In the genomic region with DNA sequence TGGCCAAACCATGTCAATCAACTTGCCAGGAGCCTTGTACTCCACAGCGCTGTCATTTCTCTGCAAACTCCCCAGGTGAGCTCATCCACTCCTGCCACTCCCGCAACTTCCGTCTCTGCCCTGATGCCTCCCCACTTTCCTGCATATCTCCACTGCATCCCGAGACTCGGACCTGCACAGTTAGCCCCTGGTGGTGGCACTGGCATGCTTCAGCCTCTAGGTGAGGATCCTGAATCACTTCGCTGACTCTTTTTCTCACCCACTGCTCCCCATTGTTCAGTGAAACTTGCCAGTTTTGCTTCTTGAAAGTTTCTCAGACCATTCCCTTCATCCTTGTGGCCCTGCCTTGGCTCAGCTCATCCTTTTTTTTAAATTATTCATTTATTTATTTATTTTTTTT, we compare ENCODE assay signal across 14 cellular contexts. TPM values are rescaled to one million over a fixed set of nuclear protein-coding genes. Genes with fewer than 3 reads are reported as not detected.
DNase-seq lines count a peak whose midpoint lies in the region; ATAC-seq, FAIRE-seq and TF ChIP-seq lines count a peak whose summit lies in the region.
"Had no signal": no experiment of that assay in that cellular context is flagged by ENCODE, and none has a peak within 500 bp of the region (broad histone marks: within the 10 kb centered on the region; RNA-seq: fewer than 3 reads in every experiment).

No MANE protein-coding gene starts in this region.

- H3K4me1 ChIP-seq in HEK293 (ENCODE audit: control insufficient read depth, insufficient read depth, low read length) (no peaks in the 10 kb centered on the region), HepG2 (ENCODE audit: insufficient read depth, low read length) (peaks cover 14% of the 10 kb centered on the region), adrenal gland (replicated peaks in 1 of 2) (peaks cover 9 to 13% of the 10 kb centered on the region in 2 donors)

- peaks cover 0 to under 1% of the 10 kb centered on the region in 2 experiments; a peak in 1 of 3 replicates for H3K36me3 ChIP-seq in HEK293 (ENCODE audit: control insufficient read depth in 2 of 2, insufficient read depth in 1 of 2, low read length in 2 of 2)
- no peaks in the 10 kb centered on the region for H3K36me3 ChIP-seq in HepG2 (replicated peaks in 1 of 2; ENCODE audit: control insufficient read depth in 1 of 2, insufficient read depth in 2 of 2, low read length in 2 of 2)
- no peaks in the 10 kb centered on the region for H3K36me3 ChIP-seq in adrenal gland (replicated peaks in 1 of 2)
- H3K36me3 ChIP-seq: SJSA1, uterus had no signal

- DNase-seq in Calu3 (peak; percentile 63), astrocyte of the cerebellum (ENCODE audit: low read depth) (no peak), HepG2 (ENCODE audit: low spot score) (peak; percentile 14), cerebellar cortex (ENCODE audit: low spot score) (no peak), activated gamma-delta T cell (lab: John Stamatoyannopoulos, UW) (no peak), adrenal gland (no peak)
- DNase-seq in activated naive CD4-positive, alpha-beta T cell treated with anti-CD3 and anti-CD28 coated beads, Interleukin-2, amount 50 U/mL, for 16 hours: no peak
- DNase-seq: activated CD4-positive, alpha-beta T cell treated with anti-CD3 and anti-CD28 coated beads, Interleukin-2, amount 10 ng/mL, durations not matched to agents 24 days and 14 days; activated naive CD4-positive, alpha-beta T cell treated with anti-CD3 and anti-CD28 coated beads, Interleukin-2, amount 10 ng/mL, durations not matched to agents 7 days and 5 days; effector CD8-positive, alpha-beta T cell; uterus had no signal

- no peak overlapping the region for H3K4me3 ChIP-seq in HEK293 (ENCODE audit: low read depth, low read length)
- no peak overlapping the region for H3K4me3 ChIP-seq in astrocyte of the cerebellum (ENCODE audit: low read depth, low read length)
- H3K4me3 ChIP-seq in HepG2 (replicated peaks in 1 of 3; ENCODE audit: insufficient read depth in 1 of 3, low read depth in 2 of 3, low read length in 3 of 3): no peak overlapping the region
- no peak overlapping the region for H3K4me3 ChIP-seq in adrenal gland
- H3K4me3 ChIP-seq: SJSA1, skin epidermis, uterus had no signal

- 6% methylated on average over 6 of the region's 6 CpGs for WGBS in HepG2 (ENCODE audit: low lambda C conversion rate)
- 44 to 51% (median 47%) methylated on average over 6 of the region's 6 CpGs for WGBS in adrenal gland, 4 donors

- POLR2A ChIA-PET in HEK293 (lab: Yijun Ruan, JAX): no interaction called here
- POLR2A ChIA-PET in HepG2 (lab: Yijun Ruan, JAX): no interaction called here

- TF ChIP-seq CTCF in Calu3 (IDR thresholded peaks at IDR 0.05; ENCODE audit: unreplicated experiment): peak; percentile 58
- TF ChIP-seq CTCF in HEK293 (tag by site-specific recombination; IDR thresholded peaks at IDR 0.05): peak; percentile 48; the same call in 1 of the 2 replicates
- peak; percentile 16 for TF ChIP-seq CTCF in astrocyte of the cerebellum (IDR thresholded peaks at IDR 0.05; ENCODE audit: low read depth, low read length, missing control alignments)
- TF ChIP-seq CTCF in HepG2 (CRISPR knock-in tag; IDR thresholded peaks at IDR 0.05): no peak
- peak in 1 of 6 experiments; percentile 14 for TF ChIP-seq CTCF in adrenal gland (IDR thresholded peaks at IDR 0.05)

- FAIRE-seq in HepG2 (lab: Jason Lieb, UNC): no peak

- H4K20me1 ChIP-seq in HepG2 (ENCODE audit: insufficient read depth, low read length): no peaks in the 10 kb centered on the region

- H3K4me1 Mint-ChIP-seq in Calu3 (ENCODE audit: low read depth, unreplicated experiment): peaks cover 10% of the 10 kb centered on the region

- intact Hi-C loops in Calu3 (cut with micrococcal nuclease; ENCODE audit: unreplicated experiment) (no loop called here), HepG2 (cut with micrococcal nuclease; ENCODE audit: unreplicated experiment) (no loop called here), adrenal gland (cut with DNase I) (no loop called here)

- no peak overlapping the region for H3K4me3 Mint-ChIP-seq in Calu3 (ENCODE audit: low read depth, unreplicated experiment)
- H3K4me3 Mint-ChIP-seq: activated CD4-positive, alpha-beta T cell treated with anti-CD3 and anti-CD28 coated beads, Interleukin-2, amount 10 ng/mL, durations not matched to agents 24 days and 14 days; activated naive CD4-positive, alpha-beta T cell treated with anti-CD3 and anti-CD28 coated beads, Interleukin-2, amount 10 ng/mL, durations not matched to agents 7 days and 5 days had no signal

- H3K27ac Mint-ChIP-seq in Calu3 (ENCODE audit: unreplicated experiment): no peak overlapping the region
- H3K27ac Mint-ChIP-seq: activated CD4-positive, alpha-beta T cell treated with anti-CD3 and anti-CD28 coated beads, Interleukin-2, amount 10 ng/mL, durations not matched to agents 24 days and 14 days; activated naive CD4-positive, alpha-beta T cell treated with anti-CD3 and anti-CD28 coated beads, Interleukin-2, amount 10 ng/mL, durations not matched to agents 7 days and 5 days had no signal

- CTCF ChIA-PET in Calu3 (lab: Charles Lee): no interaction called here
- CTCF ChIA-PET in HEK293 (lab: Yijun Ruan, JAX): interaction anchor here (0.9 to 1.1 kb wide), 3 partner anchors 9 to 43 kb away, joined by 3 read pairs; no protein-coding TSS in a partner anchor
- CTCF ChIA-PET in HepG2 (lab: Yijun Ruan, JAX; ENCODE audit: low intra/inter-chr PET ratio, low total read pairs): no interaction called here

- no peak overlapping the region for H2AFZ ChIP-seq in HepG2 (ENCODE audit: low read length)

- H3K27ac ChIP-seq in HEK293 (ENCODE audit: extremely low read depth, low read depth, low read length) (no peak overlapping the region), HepG2 (ENCODE audit: extremely low read length, insufficient read depth, low read length) (no peak overlapping the region), adrenal gland (no peak overlapping the region)
- H3K27ac ChIP-seq: SJSA1, skin epidermis, uterus had no signal

- TF ChIP-seq POLR2A in HepG2 (IDR thresholded peaks at IDR 0.05; ENCODE audit: insufficient read depth in 1 of 2, low read depth in 2 of 2, low read length in 2 of 2) (no peak), adrenal gland (IDR thresholded peaks at IDR 0.05) (no peak)

- no peak for ATAC-seq in HepG2

- no peak overlapping the region for H3K9ac ChIP-seq in HepG2 (ENCODE audit: insufficient read depth, low read depth, low read length)

- no peaks in the 10 kb centered on the region for H3K9me3 ChIP-seq in HEK293 (ENCODE audit: control insufficient read depth, insufficient read depth, low read depth, low read length)
- H3K9me3 ChIP-seq in HepG2 (ENCODE audit: low read length): no peaks in the 10 kb centered on the region
- no peaks in the 10 kb centered on the region for H3K9me3 ChIP-seq in adrenal gland (replicated peaks in 1 of 3)
- H3K9me3 ChIP-seq: SJSA1, uterus had no signal

- TF ChIP-seq EP300 in HepG2 (IDR thresholded peaks at IDR 0.05; ENCODE audit: low read depth in 2 of 2, low read length in 2 of 2) (no peak), HepG2 (CRISPR knock-in tag; IDR thresholded peaks at IDR 0.05; ENCODE audit: borderline replicate concordance) (no peak)

- H3K27me3 ChIP-seq in HepG2 (ENCODE audit: control insufficient read depth in 1 of 2, insufficient read depth in 2 of 2, low read length in 2 of 2) (peaks cover 0 to 24% of the 10 kb centered on the region in 2 experiments; a peak in 2 of 5 replicates), adrenal gland (no peaks in the 10 kb centered on the region)
- H3K27me3 ChIP-seq: uterus had no signal

- no peak for TF ChIP-seq RAD21 in HepG2 (CRISPR knock-in tag; IDR thresholded peaks at IDR 0.05)

- no peak overlapping the region for H3K4me2 ChIP-seq in HepG2 (ENCODE audit: low read depth, low read length)

- H3K27me3 Mint-ChIP-seq in Calu3 (ENCODE audit: unreplicated experiment): no peaks in the 10 kb centered on the region
- H3K27me3 Mint-ChIP-seq: activated CD4-positive, alpha-beta T cell treated with anti-CD3 and anti-CD28 coated beads, Interleukin-2, amount 10 ng/mL, durations not matched to agents 24 days and 14 days; activated naive CD4-positive, alpha-beta T cell treated with anti-CD3 and anti-CD28 coated beads, Interleukin-2, amount 10 ng/mL, durations not matched to agents 7 days and 5 days had no signal

- BruUV-seq in Calu3 (replicated peaks; lab: Mats Ljungman, UMichigan) (no TSS peak), HepG2 (replicated peaks; lab: Mats Ljungman, UMichigan) (no TSS peak)

- in situ Hi-C loops in astrocyte of the cerebellum (cut with HindIII; ENCODE audit: low sequenced_read_pairs) (no loop called here), HepG2 (cut with HindIII; ENCODE audit: extremely low pct_ligation_motif_present, low pct_unique_long_range_greater_than_20kb) (no loop called here)

- peaks cover 3% of the 10 kb centered on the region for H3K79me2 ChIP-seq in HepG2 (ENCODE audit: insufficient read depth, low read length)

- H3K9me3 Mint-ChIP-seq in Calu3 (ENCODE audit: low read depth, unreplicated experiment): no peaks in the 10 kb centered on the region
- H3K9me3 Mint-ChIP-seq: activated CD4-positive, alpha-beta T cell treated with anti-CD3 and anti-CD28 coated beads, Interleukin-2, amount 10 ng/mL, durations not matched to agents 24 days and 14 days; activated naive CD4-positive, alpha-beta T cell treated with anti-CD3 and anti-CD28 coated beads, Interleukin-2, amount 10 ng/mL, durations not matched to agents 7 days and 5 days had no signal

- peaks cover 20% of the 10 kb centered on the region for H3K36me3 Mint-ChIP-seq in Calu3 (ENCODE audit: insufficient read depth, unreplicated experiment)

RNA-seq across cellular contexts. Expression of gene CTU1, which starts 3.4 kb away (rescaled TPM):
- total RNA-seq in Calu3 (2022) (11.3 and 12.0 TPM in 2 replicates), HepG2 (2016; rRNA removed; fragmentation: Illumina TruSeq; extraction: Trizol) (1.9 and 2.9 TPM in 2 replicates), adrenal gland (10 to 100 TPM in 4 of 8 donors, 1 to 10 TPM in 4; 6.1 to 23.9 (median 11.0) TPM)
- total RNA-seq in HepG2 (2016; cell fraction: cytosol; rRNA removed; fragmentation: Illumina TruSeq; extraction: Trizol; ENCODE audit: low read depth): 0.71 and 1.1 TPM in 2 replicates
- 1.9 and 2.5 TPM in 2 replicates for total RNA-seq in HepG2 (2016; cell fraction: insoluble cytoplasmic fraction; rRNA removed; fragmentation: Illumina TruSeq; extraction: Trizol)
- total RNA-seq in HepG2 (2016; cell fraction: membrane; rRNA removed; fragmentation: Illumina TruSeq; extraction: Trizol): 0.90 and 1.3 TPM in 2 replicates
- 1.1 and 1.2 TPM in 2 replicates for total RNA-seq in HepG2 (2016; cell fraction: nucleus; rRNA removed; fragmentation: Illumina TruSeq; extraction: Trizol)
- polyA plus RNA-seq in HepG2 (2011; rRNA removed) (1.9 and 2.5 TPM in 2 replicates), adrenal gland (1 to 10 TPM; 1.1 to 7.3 (median 5.8) TPM)
- 2.2 and 4.4 TPM in 2 replicates for polyA plus RNA-seq in HepG2 (2011; cell fraction: cytosol; rRNA removed)
- 3.9 and 5.1 TPM in 2 replicates for polyA plus RNA-seq in HepG2 (2011; cell fraction: nucleus; rRNA removed)
- 1.4 and 1.7 TPM in 2 replicates for polyA plus RNA-seq in HepG2 (2012)
- polyA plus RNA-seq in HepG2 (2016; cell fraction: cytosol; fragmentation: Illumina TruSeq; extraction: Trizol; ENCODE audit: low read depth): 0.35 and 0.53 TPM in 2 replicates
- 1.9 and 2.1 TPM in 2 replicates for polyA plus RNA-seq in HepG2 (2016; cell fraction: insoluble cytoplasmic fraction; fragmentation: Illumina TruSeq; extraction: Trizol; ENCODE audit: low read depth)
- 0.50 and 0.55 TPM in 2 replicates for polyA plus RNA-seq in HepG2 (2016; cell fraction: membrane; fragmentation: Illumina TruSeq; extraction: Trizol; ENCODE audit: low read depth)
- 1.6 and 2.2 TPM in 2 replicates for polyA plus RNA-seq in HepG2 (2016; cell fraction: nucleus; fragmentation: Illumina TruSeq; extraction: Trizol; ENCODE audit: insufficient read depth, low read depth)
- 3.8 and 8.1 TPM in 2 replicates for polyA minus RNA-seq in HepG2 (2011; rRNA and poly(A)+ RNA removed; ENCODE audit: low replicate concordance)
- 3.1 and 3.4 TPM in 2 replicates for polyA minus RNA-seq in HepG2 (2011; cell fraction: cytosol; rRNA and poly(A)+ RNA removed)
- 2.7 and 3.6 TPM in 2 replicates for polyA minus RNA-seq in HepG2 (2011; cell fraction: nucleus; rRNA and poly(A)+ RNA removed)

RNA-seq across cellular contexts. Expression of gene SIGLEC9, which starts 13.1 kb away (rescaled TPM):
- total RNA-seq in Calu3 (2022): not detected in 2 replicates
- total RNA-seq in HepG2 (2016; rRNA removed; fragmentation: Illumina TruSeq; extraction: Trizol): not detected in 2 replicates
- not detected in 2 replicates for total RNA-seq in HepG2 (2016; cell fraction: cytosol; rRNA removed; fragmentation: Illumina TruSeq; extraction: Trizol; ENCODE audit: low read depth)
- total RNA-seq in HepG2 (2016; cell fraction: insoluble cytoplasmic fraction; rRNA removed; fragmentation: Illumina TruSeq; extraction: Trizol): not detected in 2 replicates
- total RNA-seq in HepG2 (2016; cell fraction: membrane; rRNA removed; fragmentation: Illumina TruSeq; extraction: Trizol): not detected in 2 replicates
- not detected in 2 replicates for total RNA-seq in HepG2 (2016; cell fraction: nucleus; rRNA removed; fragmentation: Illumina TruSeq; extraction: Trizol)
- not detected in 2 replicates for polyA plus RNA-seq in HepG2 (2011; rRNA removed)
- polyA plus RNA-seq in HepG2 (2011; cell fraction: cytosol; rRNA removed): not detected in 2 replicates
- 0.14 TPM in 1 of 2 replicates, not detected in the other for polyA plus RNA-seq in HepG2 (2011; cell fraction: nucleus; rRNA removed)
- not detected in 2 replicates for polyA plus RNA-seq in HepG2 (2012)
- not detected in 2 replicates for polyA plus RNA-seq in HepG2 (2016; cell fraction: cytosol; fragmentation: Illumina TruSeq; extraction: Trizol; ENCODE audit: low read depth)
- polyA plus RNA-seq in HepG2 (2016; cell fraction: insoluble cytoplasmic fraction; fragmentation: Illumina TruSeq; extraction: Trizol; ENCODE audit: low read depth): not detected in 2 replicates
- not detected in 2 replicates for polyA plus RNA-seq in HepG2 (2016; cell fraction: membrane; fragmentation: Illumina TruSeq; extraction: Trizol; ENCODE audit: low read depth)
- not detected in 2 replicates for polyA plus RNA-seq in HepG2 (2016; cell fraction: nucleus; fragmentation: Illumina TruSeq; extraction: Trizol; ENCODE audit: insufficient read depth, low read depth)
- polyA minus RNA-seq in HepG2 (2011; rRNA and poly(A)+ RNA removed; ENCODE audit: low replicate concordance): not detected in 2 replicates
- not detected in 2 replicates for polyA minus RNA-seq in HepG2 (2011; cell fraction: cytosol; rRNA and poly(A)+ RNA removed)
- not detected in 2 replicates for polyA minus RNA-seq in HepG2 (2011; cell fraction: nucleus; rRNA and poly(A)+ RNA removed)
- 10 to 100 TPM in 6 of 8 donors, 1 to 10 TPM in 2; 4.7 to 29.7 (median 18.4) TPM for total RNA-seq in adrenal gland
- 1 to 10 TPM; 3.6 to 7.6 (median 4.6) TPM for polyA plus RNA-seq in adrenal gland
- total RNA-seq: SJSA1 had no signal

RNA-seq across cellular contexts. Expression of gene KLK14, which starts 28.9 kb away (rescaled TPM):
- 0.34 and 0.38 TPM in 2 replicates for total RNA-seq in Calu3 (2022)
- total RNA-seq in HepG2 (2016; rRNA removed; fragmentation: Illumina TruSeq; extraction: Trizol): not detected in 2 replicates
- not detected in 2 replicates for total RNA-seq in HepG2 (2016; cell fraction: cytosol; rRNA removed; fragmentation: Illumina TruSeq; extraction: Trizol; ENCODE audit: low read depth)
- not detected in 2 replicates for total RNA-seq in HepG2 (2016; cell fraction: insoluble cytoplasmic fraction; rRNA removed; fragmentation: Illumina TruSeq; extraction: Trizol)
- not detected in 2 replicates for total RNA-seq in HepG2 (2016; cell fraction: membrane; rRNA removed; fragmentation: Illumina TruSeq; extraction: Trizol)
- total RNA-seq in HepG2 (2016; cell fraction: nucleus; rRNA removed; fragmentation: Illumina TruSeq; extraction: Trizol): not detected in 2 replicates
- not detected in 2 replicates for polyA plus RNA-seq in HepG2 (2011; rRNA removed)
- not detected in 2 replicates for polyA plus RNA-seq in HepG2 (2011; cell fraction: cytosol; rRNA removed)
- polyA plus RNA-seq in HepG2 (2011; cell fraction: nucleus; rRNA removed): 0.16 and 0.53 TPM in 2 replicates
- not detected in 2 replicates for polyA plus RNA-seq in HepG2 (2012)
- not detected in 2 replicates for polyA plus RNA-seq in HepG2 (2016; cell fraction: cytosol; fragmentation: Illumina TruSeq; extraction: Trizol; ENCODE audit: low read depth)
- not detected in 2 replicates for polyA plus RNA-seq in HepG2 (2016; cell fraction: insoluble cytoplasmic fraction; fragmentation: Illumina TruSeq; extraction: Trizol; ENCODE audit: low read depth)
- not detected in 2 replicates for polyA plus RNA-seq in HepG2 (2016; cell fraction: membrane; fragmentation: Illumina TruSeq; extraction: Trizol; ENCODE audit: low read depth)
- polyA plus RNA-seq in HepG2 (2016; cell fraction: nucleus; fragmentation: Illumina TruSeq; extraction: Trizol; ENCODE audit: insufficient read depth, low read depth): not detected in 2 replicates
- polyA minus RNA-seq in HepG2 (2011; rRNA and poly(A)+ RNA removed; ENCODE audit: low replicate concordance): 0.40 TPM in 1 of 2 replicates, not detected in the other
- polyA minus RNA-seq in HepG2 (2011; cell fraction: cytosol; rRNA and poly(A)+ RNA removed): not detected in 2 replicates
- polyA minus RNA-seq in HepG2 (2011; cell fraction: nucleus; rRNA and poly(A)+ RNA removed): not detected in 2 replicates
- under 1 TPM in 2 of 8 donors, not detected in 6; 0.25 to 0.65 TPM for total RNA-seq in adrenal gland
- polyA plus RNA-seq in adrenal gland: under 1 TPM in 2 of 3 donors, not detected in 1; 0.48 to 0.81 TPM
- total RNA-seq: SJSA1 had no signal

RNA-seq across cellular contexts. Expression of gene SIGLEC7, which starts 30.5 kb away (rescaled TPM):
- total RNA-seq in Calu3 (2022) (not detected in 2 replicates), HepG2 (2016; rRNA removed; fragmentation: Illumina TruSeq; extraction: Trizol) (not detected in 2 replicates), adrenal gland (10 to 100 TPM in 5 of 8 donors, 1 to 10 TPM in 3; 4.2 to 13.1 (median 10.7) TPM)
- not detected in 2 replicates for total RNA-seq in HepG2 (2016; cell fraction: cytosol; rRNA removed; fragmentation: Illumina TruSeq; extraction: Trizol; ENCODE audit: low read depth)
- not detected in 2 replicates for total RNA-seq in HepG2 (2016; cell fraction: insoluble cytoplasmic fraction; rRNA removed; fragmentation: Illumina TruSeq; extraction: Trizol)
- not detected in 2 replicates for total RNA-seq in HepG2 (2016; cell fraction: membrane; rRNA removed; fragmentation: Illumina TruSeq; extraction: Trizol)
- not detected in 2 replicates for total RNA-seq in HepG2 (2016; cell fraction: nucleus; rRNA removed; fragmentation: Illumina TruSeq; extraction: Trizol)
- polyA plus RNA-seq in HepG2 (2011; rRNA removed) (0.17 TPM in 1 of 2 replicates, not detected in the other), adrenal gland (1 to 10 TPM; 2.3 to 8.6 (median 3.8) TPM)
- polyA plus RNA-seq in HepG2 (2011; cell fraction: cytosol; rRNA removed): 0.08 TPM in 1 of 2 replicates, not detected in the other
- polyA plus RNA-seq in HepG2 (2011; cell fraction: nucleus; rRNA removed): not detected in 2 replicates
- not detected in 2 replicates for polyA plus RNA-seq in HepG2 (2012)
- polyA plus RNA-seq in HepG2 (2016; cell fraction: cytosol; fragmentation: Illumina TruSeq; extraction: Trizol; ENCODE audit: low read depth): not detected in 2 replicates
- polyA plus RNA-seq in HepG2 (2016; cell fraction: insoluble cytoplasmic fraction; fragmentation: Illumina TruSeq; extraction: Trizol; ENCODE audit: low read depth): not detected in 2 replicates
- polyA plus RNA-seq in HepG2 (2016; cell fraction: membrane; fragmentation: Illumina TruSeq; extraction: Trizol; ENCODE audit: low read depth): not detected in 2 replicates
- polyA plus RNA-seq in HepG2 (2016; cell fraction: nucleus; fragmentation: Illumina TruSeq; extraction: Trizol; ENCODE audit: insufficient read depth, low read depth): not detected in 2 replicates
- not detected in 2 replicates for polyA minus RNA-seq in HepG2 (2011; rRNA and poly(A)+ RNA removed; ENCODE audit: low replicate concordance)
- polyA minus RNA-seq in HepG2 (2011; cell fraction: cytosol; rRNA and poly(A)+ RNA removed): not detected in 2 replicates
- not detected in 2 replicates for polyA minus RNA-seq in HepG2 (2011; cell fraction: nucleus; rRNA and poly(A)+ RNA removed)
- total RNA-seq: activated CD4-positive, alpha-beta T cell treated with anti-CD3 and anti-CD28 coated beads, Interleukin-2, amount 10 ng/mL, durations not matched to agents 24 days and 14 days; SJSA1 had no signal

RNA-seq across cellular contexts. Expression of gene KLK13, which starts 46.7 kb away (rescaled TPM):
- not detected in 2 replicates for total RNA-seq in Calu3 (2022)
- total RNA-seq in HepG2 (2016; rRNA removed; fragmentation: Illumina TruSeq; extraction: Trizol): not detected in 2 replicates
- not detected in 2 replicates for total RNA-seq in HepG2 (2016; cell fraction: cytosol; rRNA removed; fragmentation: Illumina TruSeq; extraction: Trizol; ENCODE audit: low read depth)
- total RNA-seq in HepG2 (2016; cell fraction: insoluble cytoplasmic fraction; rRNA removed; fragmentation: Illumina TruSeq; extraction: Trizol): not detected in 2 replicates
- total RNA-seq in HepG2 (2016; cell fraction: membrane; rRNA removed; fragmentation: Illumina TruSeq; extraction: Trizol): not detected in 2 replicates
- total RNA-seq in HepG2 (2016; cell fraction: nucleus; rRNA removed; fragmentation: Illumina TruSeq; extraction: Trizol): not detected in 2 replicates
- polyA plus RNA-seq in HepG2 (2011; rRNA removed): 0.09 TPM in 1 of 2 replicates, not detected in the other
- not detected in 2 replicates for polyA plus RNA-seq in HepG2 (2011; cell fraction: cytosol; rRNA removed)
- polyA plus RNA-seq in HepG2 (2011; cell fraction: nucleus; rRNA removed): not detected in 2 replicates
- polyA plus RNA-seq in HepG2 (2012): not detected in 2 replicates
- polyA plus RNA-seq in HepG2 (2016; cell fraction: cytosol; fragmentation: Illumina TruSeq; extraction: Trizol; ENCODE audit: low read depth): not detected in 2 replicates
- not detected in 2 replicates for polyA plus RNA-seq in HepG2 (2016; cell fraction: insoluble cytoplasmic fraction; fragmentation: Illumina TruSeq; extraction: Trizol; ENCODE audit: low read depth)
- polyA plus RNA-seq in HepG2 (2016; cell fraction: membrane; fragmentation: Illumina TruSeq; extraction: Trizol; ENCODE audit: low read depth): not detected in 2 replicates
- polyA plus RNA-seq in HepG2 (2016; cell fraction: nucleus; fragmentation: Illumina TruSeq; extraction: Trizol; ENCODE audit: insufficient read depth, low read depth): not detected in 2 replicates
- polyA minus RNA-seq in HepG2 (2011; rRNA and poly(A)+ RNA removed; ENCODE audit: low replicate concordance): not detected in 2 replicates
- polyA minus RNA-seq in HepG2 (2011; cell fraction: cytosol; rRNA and poly(A)+ RNA removed): not detected in 2 replicates
- polyA minus RNA-seq in HepG2 (2011; cell fraction: nucleus; rRNA and poly(A)+ RNA removed): not detected in 2 replicates
- not detected for total RNA-seq in adrenal gland
- polyA plus RNA-seq in adrenal gland: under 1 TPM in 1 of 3 donors, not detected in 2; 0.47 TPM
- total RNA-seq: activated CD4-positive, alpha-beta T cell treated with anti-CD3 and anti-CD28 coated beads, Interleukin-2, amount 10 ng/mL, durations not matched to agents 24 days and 14 days; SJSA1; uterus had no signal

Comparison
In these comparisons a context has a peak if more than half of its experiments do, and no peak if none do; other contexts are left out.
1. DNase-seq: peak in Calu3 (single experiment) and HepG2 (single experiment); none in astrocyte of the cerebellum (single experiment), cerebellar cortex (single experiment), activated gamma-delta T cell (single experiment), adrenal gland (0 of 7) and activated naive CD4-positive, alpha-beta T cell treated with anti-CD3 and anti-CD28 coated beads, Interleukin-2, amount 50 U/mL, for 16 hours (single experiment).